1 cellular context compared by ENCODE assay signal in genomic region chr16:87391950-87392822, GRCh38.
TF ChIP-seq lines count a peak whose summit lies in the region.

Gene MAP1LC3B, plus strand, starts transcription at chr16:87392336. Its CDS starts 92 bp downstream, at chr16:87392428.

TF ChIP-seq in GM12878, 131 proteins besides CTCF, POLR2A, EP300 and RAD21 (continued from another document and continues in another):
- TF ChIP-seq PKNOX1 (IDR thresholded peaks at IDR 0.05) (peak; percentile 73), CREM (IDR thresholded peaks at IDR 0.05; ENCODE audit: low read depth) (peak; percentile 94; the same call in 1 of the 2 replicates), TCF3 (IDR thresholded peaks at IDR 0.05; ENCODE audit: borderline replicate concordance, insufficient read depth, low read depth, low read length) (no peak), NKRF (conservative IDR thresholded peaks at IDR 0.05) (peak; percentile 90), ZNF622 (IDR thresholded peaks at IDR 0.05) (no peak), CHD2 (IDR thresholded peaks at IDR 0.05; ENCODE audit: borderline replicate concordance, low read depth, low read length) (peak; percentile 84), MEF2A (IDR thresholded peaks at IDR 0.05; ENCODE audit: insufficient read depth, low read depth, low read length) (no peak), ELK1 (IDR thresholded peaks at IDR 0.05; ENCODE audit: low read depth, low read length) (peak; percentile 57; the same call in 1 of the 2 replicates), ZNF24 (IDR thresholded peaks at IDR 0.05) (no peak), E2F8 (IDR thresholded peaks at IDR 0.05; ENCODE audit: low read depth, partially characterized antibody) (no peak), POLR2AphosphoS5 (IDR thresholded peaks at IDR 0.05; ENCODE audit: low read length) (peak; percentile 75), FOXK2 (IDR thresholded peaks at IDR 0.05) (0 out of 2 replicates have a peak, but pooled peaks have one; percentile 19), NR2F1 (conservative IDR thresholded peaks at IDR 0.05) (peak; percentile 79; the same call in 1 of the 2 replicates), STAT1 (conservative IDR thresholded peaks at IDR 0.05) (peak; percentile 91; the same call in 1 of the 2 replicates), ATF7 (IDR thresholded peaks at IDR 0.05; ENCODE audit: low read depth) (no peak), SRF (IDR thresholded peaks at IDR 0.05; ENCODE audit: low read depth in 2 of 2, low read length in 2 of 2) (no peak), SKIL (IDR thresholded peaks at IDR 0.05; ENCODE audit: low read depth, poor library complexity, severe bottlenecking) (no peak), RCOR1 (conservative IDR thresholded peaks at IDR 0.05; ENCODE audit: low read depth, low read length) (peak; percentile 86; the same call in 1 of the 2 replicates), HDGF (IDR thresholded peaks at IDR 0.05) (no peak), JUNB (IDR thresholded peaks at IDR 0.05) (no peak), STAT3 (IDR thresholded peaks at IDR 0.05; ENCODE audit: low read depth, low read length) (no peak), KAT2A (conservative IDR thresholded peaks at IDR 0.05; ENCODE audit: control insufficient read depth, low read depth, low read length) (no peak), SREBF1 (IDR thresholded peaks at IDR 0.05; ENCODE audit: low read length) (no peak), BHLHE40 (IDR thresholded peaks at IDR 0.05; ENCODE audit: borderline replicate concordance in 1 of 2, low read depth in 2 of 2, low read length in 1 of 2) (peak; percentile 90 to 97), RB1 (IDR thresholded peaks at IDR 0.05; ENCODE audit: borderline replicate concordance) (no peak), NFYA (IDR thresholded peaks at IDR 0.05; ENCODE audit: borderline replicate concordance, low read depth, low read length) (no peak), SIX5 (IDR thresholded peaks at IDR 0.05; ENCODE audit: low read depth, low read length, severe bottlenecking) (peak; percentile 87), ZBTB33 (IDR thresholded peaks at IDR 0.05) (no peak), GATAD2B (conservative IDR thresholded peaks at IDR 0.05; ENCODE audit: low read depth) (peak; percentile 83), USF2 (IDR thresholded peaks at IDR 0.05; ENCODE audit: borderline replicate concordance, low read depth, low read length) (peak; percentile 81), PAX8 (IDR thresholded peaks at IDR 0.05) (no peak), PAX5 (IDR thresholded peaks at IDR 0.05; ENCODE audit: borderline replicate concordance, low read depth, low read length) (peak; percentile 62), TAF1 (IDR thresholded peaks at IDR 0.05; ENCODE audit: borderline replicate concordance, low read depth, low read length) (peak; percentile 94), CBX3 (IDR thresholded peaks at IDR 0.05; ENCODE audit: borderline replicate concordance, low read depth) (no peak)
- TF ChIP-seq, protein P1, sequence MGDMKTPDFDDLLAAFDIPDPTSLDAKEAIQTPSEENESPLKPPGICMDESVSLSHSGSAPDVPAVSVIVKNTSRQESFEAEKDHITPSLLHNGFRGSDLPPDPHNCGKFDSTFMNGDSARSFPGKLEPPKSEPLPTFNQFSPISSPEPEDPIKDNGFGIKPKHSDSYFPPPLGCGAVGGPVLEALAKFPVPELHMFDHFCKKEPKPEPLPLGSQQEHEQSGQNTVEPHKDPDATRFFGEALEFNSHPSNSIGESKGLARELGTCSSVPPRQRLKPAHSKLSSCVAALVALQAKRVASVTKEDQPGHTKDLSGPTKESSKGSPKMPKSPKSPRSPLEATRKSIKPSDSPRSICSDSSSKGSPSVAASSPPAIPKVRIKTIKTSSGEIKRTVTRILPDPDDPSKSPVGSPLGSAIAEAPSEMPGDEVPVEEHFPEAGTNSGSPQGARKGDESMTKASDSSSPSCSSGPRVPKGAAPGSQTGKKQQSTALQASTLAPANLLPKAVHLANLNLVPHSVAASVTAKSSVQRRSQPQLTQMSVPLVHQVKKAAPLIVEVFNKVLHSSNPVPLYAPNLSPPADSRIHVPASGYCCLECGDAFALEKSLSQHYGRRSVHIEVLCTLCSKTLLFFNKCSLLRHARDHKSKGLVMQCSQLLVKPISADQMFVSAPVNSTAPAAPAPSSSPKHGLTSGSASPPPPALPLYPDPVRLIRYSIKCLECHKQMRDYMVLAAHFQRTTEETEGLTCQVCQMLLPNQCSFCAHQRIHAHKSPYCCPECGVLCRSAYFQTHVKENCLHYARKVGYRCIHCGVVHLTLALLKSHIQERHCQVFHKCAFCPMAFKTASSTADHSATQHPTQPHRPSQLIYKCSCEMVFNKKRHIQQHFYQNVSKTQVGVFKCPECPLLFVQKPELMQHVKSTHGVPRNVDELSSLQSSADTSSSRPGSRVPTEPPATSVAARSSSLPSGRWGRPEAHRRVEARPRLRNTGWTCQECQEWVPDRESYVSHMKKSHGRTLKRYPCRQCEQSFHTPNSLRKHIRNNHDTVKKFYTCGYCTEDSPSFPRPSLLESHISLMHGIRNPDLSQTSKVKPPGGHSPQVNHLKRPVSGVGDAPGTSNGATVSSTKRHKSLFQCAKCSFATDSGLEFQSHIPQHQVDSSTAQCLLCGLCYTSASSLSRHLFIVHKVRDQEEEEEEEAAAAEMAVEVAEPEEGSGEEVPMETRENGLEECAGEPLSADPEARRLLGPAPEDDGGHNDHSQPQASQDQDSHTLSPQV (IDR thresholded peaks at IDR 0.05), result peak; percentile 100
- TF ChIP-seq, protein P2, sequence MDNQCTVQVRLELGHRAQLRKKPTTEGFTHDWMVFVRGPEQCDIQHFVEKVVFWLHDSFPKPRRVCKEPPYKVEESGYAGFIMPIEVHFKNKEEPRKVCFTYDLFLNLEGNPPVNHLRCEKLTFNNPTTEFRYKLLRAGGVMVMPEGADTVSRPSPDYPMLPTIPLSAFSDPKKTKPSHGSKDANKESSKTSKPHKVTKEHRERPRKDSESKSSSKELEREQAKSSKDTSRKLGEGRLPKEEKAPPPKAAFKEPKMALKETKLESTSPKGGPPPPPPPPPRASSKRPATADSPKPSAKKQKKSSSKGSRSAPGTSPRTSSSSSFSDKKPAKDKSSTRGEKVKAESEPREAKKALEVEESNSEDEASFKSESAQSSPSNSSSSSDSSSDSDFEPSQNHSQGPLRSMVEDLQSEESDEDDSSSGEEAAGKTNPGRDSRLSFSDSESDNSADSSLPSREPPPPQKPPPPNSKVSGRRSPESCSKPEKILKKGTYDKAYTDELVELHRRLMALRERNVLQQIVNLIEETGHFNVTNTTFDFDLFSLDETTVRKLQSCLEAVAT (IDR thresholded peaks at IDR 0.05), result no peak
- TF ChIP-seq, protein P3, sequence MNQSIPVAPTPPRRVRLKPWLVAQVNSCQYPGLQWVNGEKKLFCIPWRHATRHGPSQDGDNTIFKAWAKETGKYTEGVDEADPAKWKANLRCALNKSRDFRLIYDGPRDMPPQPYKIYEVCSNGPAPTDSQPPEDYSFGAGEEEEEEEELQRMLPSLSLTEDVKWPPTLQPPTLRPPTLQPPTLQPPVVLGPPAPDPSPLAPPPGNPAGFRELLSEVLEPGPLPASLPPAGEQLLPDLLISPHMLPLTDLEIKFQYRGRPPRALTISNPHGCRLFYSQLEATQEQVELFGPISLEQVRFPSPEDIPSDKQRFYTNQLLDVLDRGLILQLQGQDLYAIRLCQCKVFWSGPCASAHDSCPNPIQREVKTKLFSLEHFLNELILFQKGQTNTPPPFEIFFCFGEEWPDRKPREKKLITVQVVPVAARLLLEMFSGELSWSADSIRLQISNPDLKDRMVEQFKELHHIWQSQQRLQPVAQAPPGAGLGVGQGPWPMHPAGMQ (IDR thresholded peaks at IDR 0.05; ENCODE audit: borderline replicate concordance), result no peak
